9 cellular contexts compared by ENCODE assay signal in genomic region chr13:50685491-50685890, GRCh38.
DNase-seq lines count a peak whose midpoint lies in the region; ATAC-seq and TF ChIP-seq lines count a peak whose summit lies in the region.
"Had no signal": no experiment of that assay in that cellular context is flagged by ENCODE, and none has a peak within 500 bp of the region (broad histone marks: within the 10 kb centered on the region; RNA-seq: fewer than 3 reads in every experiment).

No MANE protein-coding gene starts in this region.

- H3K27ac ChIP-seq in coronary artery = peak overlapping the region in 1 of 2 donors; percentile 25

- ATAC-seq in HG02623 (IDR thresholded peaks at IDR 0.05; ENCODE audit: unreplicated experiment) (no peak), HG02938 (IDR thresholded peaks at IDR 0.05; ENCODE audit: unreplicated experiment) (no peak), HG03469 (IDR thresholded peaks at IDR 0.05; ENCODE audit: unreplicated experiment) (no peak)

- TF ChIP-seq CTCF in coronary artery (IDR thresholded peaks at IDR 0.05) = no peak

- H3K4me3 ChIP-seq in coronary artery = peak overlapping the region; percentile 15
- H3K4me3 ChIP-seq: lung had no signal

- DNase-seq in C1 segment of cervical spinal cord (lab: John Stamatoyannopoulos, UW) (peak in 12 of 14 donors; percentile 23 to 79 (median 65)), NCI-H2227 treated with DMSO at 0.1 percent for 48 hours (lab: John Stamatoyannopoulos, UW) (peak; percentile 74), coronary artery (ENCODE audit: low spot score) (no peak), middle frontal gyrus (ENCODE audit: extremely low spot score, low spot score) (peak; percentile 85), NCI-H187 treated with DMSO at 0.1 percent for 48 hours (lab: John Stamatoyannopoulos, UW) (no peak)

Comparison
In these comparisons a context has a peak if more than half of its experiments do, and no peak if none do; other contexts are left out.
1. DNase-seq: peak in C1 segment of cervical spinal cord (12 of 14), NCI-H2227 treated with DMSO at 0.1 percent for 48 hours (single experiment) and middle frontal gyrus (single experiment); none in coronary artery (single experiment) and NCI-H187 treated with DMSO at 0.1 percent for 48 hours (single experiment).